11 cellular contexts compared by ENCODE assay signal in the genomic region with DNA sequence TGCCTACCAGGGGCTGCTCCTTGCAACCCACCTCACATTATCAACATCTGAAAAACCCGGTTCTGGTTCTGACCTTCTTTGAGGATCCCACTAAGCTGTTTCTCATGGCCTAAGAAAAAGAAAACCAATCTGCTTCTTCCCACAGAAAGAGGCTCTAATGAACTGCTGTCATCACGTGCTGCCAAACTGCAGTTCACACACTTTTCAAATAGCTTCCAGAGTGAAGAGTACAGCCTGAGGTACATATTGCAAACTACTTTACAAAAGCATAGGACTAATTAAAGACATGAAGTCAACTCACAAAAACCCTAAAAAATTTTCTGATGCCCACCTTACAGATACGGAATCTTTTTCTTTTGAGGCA. TPM values are rescaled to one million over a fixed set of nuclear protein-coding genes. Genes with fewer than 3 reads are reported as not detected.
DNase-seq lines count a peak whose midpoint lies in the region; ATAC-seq and TF ChIP-seq lines count a peak whose summit lies in the region.
"Had no signal": no experiment of that assay in that cellular context is flagged by ENCODE, and none has a peak within 500 bp of the region (broad histone marks: within the 10 kb centered on the region; RNA-seq: fewer than 3 reads in every experiment).

No MANE protein-coding gene starts in this region.

- no peak overlapping the region for H3K9ac ChIP-seq in neuronal stem cell (ENCODE audit: low read depth, low read length, poor library complexity)

- CTCF ChIA-PET in CD8-positive, alpha-beta T cell (lab: Charles Lee): interaction anchor here (1.4 to 11.2 kb wide), 5 partner anchors 13 to 211 kb away, joined by 8 to 124 read pairs (median 13); a partner anchor contains a TSS

- no peak overlapping the region for H3K23ac ChIP-seq in neuronal stem cell (ENCODE audit: low read depth, low read length, poor library complexity)

- H3K4me3 Mint-ChIP-seq in CD8-positive, alpha-beta T cell: peak overlapping the region; percentile 58

- H3K4me2 ChIP-seq in neuronal stem cell (ENCODE audit: insufficient read depth, low read length, poor library complexity, severe bottlenecking): no peak overlapping the region

- WGBS in gastroesophageal sphincter (ENCODE audit: low coverage in 1 of 2), 2 donors: 40 to 47% methylated on average over 3 of the region's 3 CpGs
- WGBS in neuronal stem cell (ENCODE audit: extremely low coverage in 2 of 2, insufficient read length in 2 of 2, insufficient replicate concordance in 1 of 2), 2 donors: no CpG with 5 or more reads among the region's 3 CpGs

- H2BK12ac ChIP-seq in neuronal stem cell (ENCODE audit: low read length): no peak overlapping the region

- TF ChIP-seq EP300 in gastroesophageal sphincter (IDR thresholded peaks at IDR 0.05): no peak

- H3K4me1 Mint-ChIP-seq in CD8-positive, alpha-beta T cell (ENCODE audit: low read depth): peaks cover 80% of the 10 kb centered on the region

- H3K36me3 ChIP-seq in CD8-positive, alpha-beta T cell (ENCODE audit: insufficient read depth, low read length): no peaks in the 10 kb centered on the region
- H3K36me3 ChIP-seq in gastroesophageal sphincter (peaks cover 0 to 35% of the 10 kb centered on the region in 2 donors), neuronal stem cell (replicated peaks in 1 of 2; ENCODE audit: control insufficient read depth in 2 of 2, insufficient read depth in 2 of 2, low read length in 2 of 2) (peaks cover 12 to 79% of the 10 kb centered on the region in 2 donors)

- H2BK5ac ChIP-seq in neuronal stem cell (ENCODE audit: low read length): no peak overlapping the region

- H2AFZ ChIP-seq in neuronal stem cell (ENCODE audit: low read length): no peak overlapping the region

- H2BK120ac ChIP-seq in neuronal stem cell (ENCODE audit: low read depth, low read length): no peak overlapping the region

- no peak overlapping the region for H3K18ac ChIP-seq in neuronal stem cell (ENCODE audit: low read length)

- H3K9me3 ChIP-seq in CD8-positive, alpha-beta T cell (ENCODE audit: low read length): no peaks in the 10 kb centered on the region
- H3K9me3 ChIP-seq in gastroesophageal sphincter (no peaks in the 10 kb centered on the region), neuronal stem cell (replicated peaks in 1 of 2; ENCODE audit: control insufficient read depth in 2 of 2, insufficient read depth in 1 of 2, low read depth in 1 of 2, low read length in 2 of 2) (no peaks in the 10 kb centered on the region)
- H3K9me3 ChIP-seq: tibial artery had no signal

- peak overlapping the region; percentile 88 for H3K27ac ChIP-seq in CD8-positive, alpha-beta T cell (ENCODE audit: low read depth, low read length)
- peak overlapping the region in 3 of 4 donors; percentile 5 to 74 (median 57) for H3K27ac ChIP-seq in gastroesophageal sphincter
- no peak overlapping the region for H3K27ac ChIP-seq in neuronal stem cell (replicated peaks; ENCODE audit: low read length)
- H3K27ac ChIP-seq: tibial artery had no signal

- H2BK15ac ChIP-seq in neuronal stem cell (ENCODE audit: low read length): no peak overlapping the region

- H4K8ac ChIP-seq in neuronal stem cell (ENCODE audit: low read depth, low read length): no peak overlapping the region

- H3K4ac ChIP-seq in neuronal stem cell (ENCODE audit: low read length): no peak overlapping the region

- H3K79me1 ChIP-seq in neuronal stem cell (ENCODE audit: low read depth, low read length): no peaks in the 10 kb centered on the region

- POLR2A ChIA-PET in CD8-positive, alpha-beta T cell (lab: Charles Lee): interaction anchor here (0.8 to 3.3 kb wide), 11 partner anchors 9 to 550 kb away, joined by 3 to 16 read pairs (median 4); a partner anchor contains a TSS

- no peak overlapping the region for H2AK5ac ChIP-seq in neuronal stem cell (ENCODE audit: low read depth, low read length)

- H3K4me1 ChIP-seq in CD8-positive, alpha-beta T cell (ENCODE audit: insufficient read depth, low read length): peaks cover 84% of the 10 kb centered on the region
- H3K4me1 ChIP-seq in gastroesophageal sphincter (peaks cover 11 to 53% (median 24%) of the 10 kb centered on the region in 3 donors), neuronal stem cell (ENCODE audit: control insufficient read depth in 2 of 2, insufficient read depth in 1 of 2, low read depth in 1 of 2, low read length in 2 of 2) (no peaks in the 10 kb centered on the region)

- H3K4me3 ChIP-seq in CD8-positive, alpha-beta T cell (ENCODE audit: low read depth, low read length): peak overlapping the region; percentile 51
- H3K4me3 ChIP-seq in Jurkat, Clone E6-1 (ENCODE audit: low read length): peak overlapping the region; percentile 35
- H3K4me3 ChIP-seq in gastroesophageal sphincter (no peak overlapping the region), neuronal stem cell (ENCODE audit: low read length in 2 of 2) (no peak overlapping the region)
- H3K4me3 ChIP-seq: tibial artery had no signal

- no peak for DNase-seq in CD8-positive, alpha-beta T cell
- DNase-seq in Jurkat, Clone E6-1 (ENCODE audit: low read depth, low spot score): peak; percentile 35
- DNase-seq in HT-29 (ENCODE audit: low spot score) (no peak), NCI-H1092 treated with DMSO at 0.1 percent for 48 hours (lab: John Stamatoyannopoulos, UW) (no peak), neuronal stem cell (ENCODE audit: low spot score) (no peak), NCI-H510A (lab: John Stamatoyannopoulos, UW) (no peak)
- DNase-seq: head of caudate nucleus, NCI-H187 treated with DMSO at 0.1 percent for 48 hours, tibial artery had no signal

- peak; percentile 15 for ATAC-seq in CD8-positive, alpha-beta T cell
- ATAC-seq in GM19467 (IDR thresholded peaks at IDR 0.05; ENCODE audit: unreplicated experiment) (peak; percentile 18), gastroesophageal sphincter (no peak)

- H3K27me3 ChIP-seq in CD8-positive, alpha-beta T cell (ENCODE audit: insufficient read depth, low read length): no peaks in the 10 kb centered on the region
- H3K27me3 ChIP-seq in gastroesophageal sphincter (no peaks in the 10 kb centered on the region), neuronal stem cell (ENCODE audit: control insufficient read depth in 3 of 3, insufficient read depth in 3 of 3, low read depth in 1 of 3, low read length in 3 of 3) (no peaks in the 10 kb centered on the region)
- H3K27me3 ChIP-seq: tibial artery had no signal

- intact Hi-C loops in CD8-positive, alpha-beta T cell (cut with DNase I, micrococcal nuclease): loop anchor here (1.0 to 5.0 kb wide), 9 partner anchors 8 to 213 kb away; a partner anchor contains a TSS

- H3K36me3 Mint-ChIP-seq in CD8-positive, alpha-beta T cell: peaks cover 22% of the 10 kb centered on the region

- H3K14ac ChIP-seq in neuronal stem cell (ENCODE audit: low read length): no peak overlapping the region

- TF ChIP-seq CTCF in CD8-positive, alpha-beta T cell (IDR thresholded peaks at IDR 0.05): no peak
- TF ChIP-seq CTCF in gastroesophageal sphincter (IDR thresholded peaks at IDR 0.05): no peak

- no peaks in the 10 kb centered on the region for H3K27me3 Mint-ChIP-seq in CD8-positive, alpha-beta T cell (ENCODE audit: low read depth)

- peak overlapping the region; percentile 96 for H3K27ac Mint-ChIP-seq in CD8-positive, alpha-beta T cell

- no peak overlapping the region for H4K91ac ChIP-seq in neuronal stem cell (ENCODE audit: low read depth, low read length, poor library complexity)

- no peaks in the 10 kb centered on the region for H3K9me3 Mint-ChIP-seq in CD8-positive, alpha-beta T cell

- no peak for TF ChIP-seq POLR2A in gastroesophageal sphincter (IDR thresholded peaks at IDR 0.05)

RNA-seq across cellular contexts. Expression of a gene that starts 36.7 kb away (rescaled TPM):
- total RNA-seq in CD8-positive, alpha-beta T cell: 10 to 100 TPM; 36.1 to 37.8 TPM
- polyA plus RNA-seq in Jurkat, Clone E6-1 (2012; ENCODE audit: insufficient read depth, insufficient read length): 28.0 TPM
- total RNA-seq in gastroesophageal sphincter: 10 to 100 TPM; 27.2 to 75.5 (median 43.9) TPM
- 14.9 and 17.5 TPM in 2 replicates for total RNA-seq in HT-29 (2014; rRNA removed; shearing (Covaris generic))
- 16.6 TPM for polyA plus RNA-seq in neuronal stem cell (2013, experiment 1 of 2)
- polyA plus RNA-seq in neuronal stem cell (2013, experiment 2 of 2): 16.4 TPM

RNA-seq across cellular contexts. Expression of a gene that starts 36.9 kb away (rescaled TPM):
- 1 to 10 TPM; 1.8 to 2.9 TPM for total RNA-seq in CD8-positive, alpha-beta T cell
- polyA plus RNA-seq in Jurkat, Clone E6-1 (2012; ENCODE audit: insufficient read depth, insufficient read length): 21.0 TPM
- 10 to 100 TPM; 13.7 to 38.8 (median 16.9) TPM for total RNA-seq in gastroesophageal sphincter
- 1.2 and 5.8 TPM in 2 replicates for total RNA-seq in HT-29 (2014; rRNA removed; shearing (Covaris generic))
- polyA plus RNA-seq in neuronal stem cell (2013, experiment 1 of 2): 20.5 TPM
- 21.3 TPM for polyA plus RNA-seq in neuronal stem cell (2013, experiment 2 of 2)

Comparison
In these comparisons a context has a peak if more than half of its experiments do, and no peak if none do; other contexts are left out.
1. H3K4me3 ChIP-seq: peak in CD8-positive, alpha-beta T cell (single experiment) and Jurkat, Clone E6-1 (single experiment); none in gastroesophageal sphincter (0 of 2) and neuronal stem cell (0 of 2).